In genomic region chr2:219435701-219436100, GRCh38 we compare ENCODE assay signal across 27 cellular contexts. TPM values are rescaled to one million over a fixed set of nuclear protein-coding genes. Genes with fewer than 3 reads are reported as not detected.
DNase-seq lines count a peak whose midpoint lies in the region; ATAC-seq and TF ChIP-seq lines count a peak whose summit lies in the region.
"Had no signal": no experiment of that assay in that cellular context is flagged by ENCODE, and none has a peak within 500 bp of the region (broad histone marks: within the 10 kb centered on the region; RNA-seq: fewer than 3 reads in every experiment).

No MANE protein-coding gene starts in this region.

- H3K27ac ChIP-seq in heart right ventricle (peak overlapping the region; percentile 84 to 99 (median 92)), uterus (peak overlapping the region; percentile 92 to 96)
- H3K27ac ChIP-seq: KMS-11, lower lobe of right lung, parathyroid adenoma, upper lobe of left lung had no signal

- H3K9me3 ChIP-seq in heart right ventricle = no peaks in the 10 kb centered on the region
- no peaks in the 10 kb centered on the region for H3K9me3 ChIP-seq in uterus
- H3K9me3 ChIP-seq: lower lobe of right lung, upper lobe of left lung had no signal

- peak overlapping the region; percentile 25 for H3K4me3 Mint-ChIP-seq in progenitor cell of endocrine pancreas (ENCODE audit: low read depth)
- H3K4me3 Mint-ChIP-seq: activated naive CD8-positive, alpha-beta T cell; HFFc6; nephron progenitor cell had no signal

- H3K9me3 Mint-ChIP-seq in progenitor cell of endocrine pancreas (ENCODE audit: low read depth) = no peaks in the 10 kb centered on the region
- H3K9me3 Mint-ChIP-seq: HFFc6, nephron progenitor cell had no signal

- H3K36me3 Mint-ChIP-seq in progenitor cell of endocrine pancreas (ENCODE audit: insufficient read depth) = no peaks in the 10 kb centered on the region
- H3K36me3 Mint-ChIP-seq: activated naive CD8-positive, alpha-beta T cell had no signal

- H3K4me3 ChIP-seq in heart right ventricle = peak overlapping the region; percentile 33 to 59 (median 52)
- no peak overlapping the region for H3K4me3 ChIP-seq in uterus
- H3K4me3 ChIP-seq: lower lobe of right lung had no signal

- peaks cover 0 to 60% (median 27%) of the 10 kb centered on the region in 7 donors for H3K27me3 ChIP-seq in heart right ventricle
- H3K27me3 ChIP-seq in uterus = no peaks in the 10 kb centered on the region

- H3K27me3 Mint-ChIP-seq in progenitor cell of endocrine pancreas = peaks cover 40% of the 10 kb centered on the region

- H3K27ac Mint-ChIP-seq in progenitor cell of endocrine pancreas = peak overlapping the region; percentile 38
- H3K27ac Mint-ChIP-seq: activated naive CD8-positive, alpha-beta T cell; HFFc6; nephron progenitor cell had no signal

- TF ChIP-seq POLR2A in uterus (IDR thresholded peaks at IDR 0.05) = no peak

- H3K4me1 Mint-ChIP-seq in progenitor cell of endocrine pancreas (ENCODE audit: low read depth) = no peaks in the 10 kb centered on the region

- peaks cover 3 to 52% (median 8%) of the 10 kb centered on the region in 9 donors for H3K4me1 ChIP-seq in heart right ventricle
- H3K4me1 ChIP-seq in uterus = peaks cover 0 to 10% of the 10 kb centered on the region in 2 donors
- H3K4me1 ChIP-seq: lower lobe of right lung had no signal

- WGBS in heart right ventricle, 2 donors = 61 to 71% methylated on average over 6 of the region's 6 CpGs

- DNase-seq in ecto neural progenitor cell (ENCODE audit: low spot score) (peak; percentile 43), heart right ventricle (no peak), progenitor cell of endocrine pancreas (ENCODE audit: low spot score, unreplicated experiment) (no peak), uterus (no peak), hippocampal formation (lab: John Stamatoyannopoulos, UW) (no peak), NCI-H2227 (lab: John Stamatoyannopoulos, UW; ENCODE audit: unreplicated experiment) (no peak), cerebellum (ENCODE audit: low spot score) (no peak)
- DNase-seq: activated effector memory CD4-positive, alpha-beta T cell treated with Interleukin-2 at 50 U/mL for 16 hours; activated T-cell treated with anti-CD3 and anti-CD28 coated beads for 4 hours; anterior cingulate cortex; C1 segment of cervical spinal cord; central memory CD4-positive, alpha-beta T cell; COR-L47; dermis blood vessel endothelial cell; HFFc6; lower lobe of right lung; MM.1S; NCI-H2081; NCI-H345; NCI-H774; nephron progenitor cell; T-helper 2 cell had no signal

- intact Hi-C loops in heart right ventricle (cut with DNase I) = loop anchor here in 3 of 10 donors (2.0 kb wide), 3 partner anchors 17 to 33 kb away; no protein-coding TSS in a partner anchor
- intact Hi-C loops in uterus (cut with DNase I; ENCODE audit: low total_unique reads) = no loop called here

- TF ChIP-seq CTCF in heart right ventricle (IDR thresholded peaks at IDR 0.05) (no peak), progenitor cell of endocrine pancreas (IDR thresholded peaks at IDR 0.05; ENCODE audit: unreplicated experiment) (no peak), uterus (IDR thresholded peaks at IDR 0.05) (no peak)

- no peaks in the 10 kb centered on the region for H3K36me3 ChIP-seq in heart right ventricle
- no peaks in the 10 kb centered on the region for H3K36me3 ChIP-seq in uterus
- H3K36me3 ChIP-seq: lower lobe of right lung, upper lobe of left lung had no signal

- ATAC-seq in heart right ventricle = peak in 2 of 8 donors; percentile 18 to 20
- ATAC-seq: SK-N-SH treated with all-trans-retinoic acid at 6 μM for 48 hours had no signal

RNA-seq across cellular contexts. Expression of gene SPEG, which starts 1.1 kb away (rescaled TPM):
- total RNA-seq in heart right ventricle (100 to 1,000 TPM in 9 of 10 donors, 10 to 100 TPM in 1; 97.2 to 151 (median 120) TPM), progenitor cell of endocrine pancreas (15.1 and 15.5 TPM in 2 replicates), uterus (100 to 1,000 TPM in 1 of 4 donors, 10 to 100 TPM in 3; 22.9 to 318 (median 36.1) TPM), cerebellum (11.3 TPM)
- polyA plus RNA-seq in heart right ventricle = 100 to 1,000 TPM in 1 of 2 donors, 10 to 100 TPM in 1; 62.9 to 130 TPM

RNA-seq across cellular contexts. Expression of gene DES, which starts 17.5 kb away (rescaled TPM):
- total RNA-seq in heart right ventricle (over 10,000 TPM; 12,560 to 18,019 (median 15,816) TPM), progenitor cell of endocrine pancreas (not detected in 2 replicates), uterus (1,000 to 10,000 TPM in 2 of 4 donors, 100 to 1,000 TPM in 2; 578 to 3,551 (median 1,628) TPM), cerebellum (2.0 TPM)
- polyA plus RNA-seq in heart right ventricle = over 10,000 TPM; 13,697 to 18,010 TPM
- total RNA-seq: dermis blood vessel endothelial cell had no signal

RNA-seq across cellular contexts. Expression of gene DNPEP, which starts 48.0 kb away (rescaled TPM):
- total RNA-seq in heart right ventricle (100 to 1,000 TPM in 1 of 10 donors, 10 to 100 TPM in 9; 56.1 to 110 (median 74.0) TPM), progenitor cell of endocrine pancreas (36.0 and 47.0 TPM in 2 replicates), uterus (10 to 100 TPM; 35.9 to 93.7 (median 47.5) TPM), cerebellum (15.0 TPM)
- polyA plus RNA-seq in heart right ventricle = 10 to 100 TPM; 56.3 to 68.5 TPM

Comparison
In these comparisons a context has a peak if more than half of its experiments do, and no peak if none do; other contexts are left out.
1. H3K4me3 ChIP-seq: peak in heart right ventricle (10 of 10); none in uterus (0 of 2).
2. RNA of gene DES, which starts 17.5 kb away (total RNA-seq): 12,560 to 18,019 TPM in heart right ventricle and 578 to 3,551 TPM in uterus; 2.0 TPM in cerebellum (single experiment) and not detected in progenitor cell of endocrine pancreas; every median in the first group is over 100 times any median in the second.